In genomic region chr11:95923441-95923729, GRCh38 we compare ENCODE assay signal across 9 cellular contexts. TPM values are rescaled to one million over a fixed set of nuclear protein-coding genes. Genes with fewer than 3 reads are reported as not detected.
DNase-seq lines count a peak whose midpoint lies in the region; ATAC-seq, FAIRE-seq and TF ChIP-seq lines count a peak whose summit lies in the region.
"Had no signal": no experiment of that assay in that cellular context is flagged by ENCODE, and none has a peak within 500 bp of the region (broad histone marks: within the 10 kb centered on the region; RNA-seq: fewer than 3 reads in every experiment).

No MANE protein-coding gene starts in this region.

- peak overlapping the region; percentile 75 for H3K4me3 ChIP-seq in GM23338
- H3K4me3 ChIP-seq in SJSA1 = peak overlapping the region; percentile 80
- H3K4me3 ChIP-seq in fibroblast of mammary gland (ENCODE audit: control insufficient read depth, low read depth, low read length) = peak overlapping the region; percentile 90
- peak overlapping the region; percentile 75 to 97 (median 87) for H3K4me3 ChIP-seq in gastrocnemius medialis

- H3K79me2 ChIP-seq in GM23338 (replicated peaks; ENCODE audit: insufficient read depth) = peaks cover 51% of the 10 kb centered on the region

- H3F3A ChIP-seq in GM23338 (replicated peaks; ENCODE audit: low read depth) = no peaks in the 10 kb centered on the region; the same call in 1 of the 2 replicates

- H3K9me3 Mint-ChIP-seq in GM23338 = no peaks in the 10 kb centered on the region

- no peaks in the 10 kb centered on the region for H4K20me1 ChIP-seq in GM23338 (replicated peaks; ENCODE audit: insufficient read depth)

- peak overlapping the region; percentile 83 for H2AFZ ChIP-seq in GM23338

- intact Hi-C loops in gastrocnemius medialis (cut with DNase I; ENCODE audit: low total_unique reads) = loop anchor here (5.0 to 10.0 kb wide), 3 partner anchors 131 to 461 kb away; partner anchors contain the start of genes CCDC82, CEP57 and MAML2

- H3K9me3 ChIP-seq in SJSA1 (replicated peaks) = no peaks in the 10 kb centered on the region
- no peaks in the 10 kb centered on the region for H3K9me3 ChIP-seq in gastrocnemius medialis

- H3K27ac Mint-ChIP-seq in GM23338 = peak overlapping the region; percentile 100

- peaks cover 7% of the 10 kb centered on the region for H3K27me3 Mint-ChIP-seq in GM23338 (ENCODE audit: insufficient read depth, low read depth, poor library complexity)

- DNase-seq in GM23338 (ENCODE audit: low spot score) = no peak
- no peak for DNase-seq in SJSA1 (ENCODE audit: low read depth in 1 of 2, low spot score in 2 of 2)
- no peak for DNase-seq in fibroblast of mammary gland (ENCODE audit: low read depth)
- no peak for DNase-seq in gastrocnemius medialis
- no peak for DNase-seq in SK-N-DZ (ENCODE audit: low spot score)
- no peak for DNase-seq in GM12892 (ENCODE audit: insufficient read length)

- peaks cover 22% of the 10 kb centered on the region for H3K4me1 Mint-ChIP-seq in GM23338

- peaks cover 20% of the 10 kb centered on the region for H3K4me1 ChIP-seq in GM23338 (ENCODE audit: insufficient read depth)
- peaks cover 25% of the 10 kb centered on the region for H3K4me1 ChIP-seq in SJSA1 (replicated peaks)
- H3K4me1 ChIP-seq in gastrocnemius medialis = peaks cover 10 to 18% of the 10 kb centered on the region in 2 donors

- H3K27ac ChIP-seq in GM23338 (ENCODE audit: low read depth) = peak overlapping the region; percentile 96
- H3K27ac ChIP-seq in SJSA1 = peak overlapping the region; percentile 90
- H3K27ac ChIP-seq in gastrocnemius medialis = peak overlapping the region; percentile 91 to 93 (median 92)

- TF ChIP-seq POLR2A in gastrocnemius medialis (IDR thresholded peaks at IDR 0.05) (no peak), GM12892 (IDR thresholded peaks at IDR 0.05; ENCODE audit: low read depth, low read length) (no peak)

- in situ Hi-C loops in gastrocnemius medialis (cut with MboI; ENCODE audit: low sequenced_read_pairs in 4 of 4) = no loop called here

- no peaks in the 10 kb centered on the region for H3K27me3 ChIP-seq in GM23338 (ENCODE audit: insufficient read depth)
- no peaks in the 10 kb centered on the region for H3K27me3 ChIP-seq in SJSA1 (replicated peaks)
- H3K27me3 ChIP-seq in gastrocnemius medialis = no peaks in the 10 kb centered on the region

- no peak for FAIRE-seq in GM12892 (lab: Jason Lieb, UNC)
- FAIRE-seq: TTC549 had no signal

- H3K36me3 ChIP-seq in GM23338 (ENCODE audit: insufficient read depth) (no peaks in the 10 kb centered on the region), SJSA1 (peaks cover 4% of the 10 kb centered on the region; the same call in 1 of the 2 replicates), gastrocnemius medialis (no peaks in the 10 kb centered on the region)

- H3K4me3 Mint-ChIP-seq in GM23338 = peak overlapping the region; percentile 99

- no peaks in the 10 kb centered on the region; the same call in 1 of the 3 replicates for H3K36me3 Mint-ChIP-seq in GM23338 (ENCODE audit: low read depth)

- TF ChIP-seq CTCF in GM23338 (conservative IDR thresholded peaks at IDR 0.05; ENCODE audit: low read depth in 2 of 2) (no peak), fibroblast of mammary gland (conservative IDR thresholded peaks at IDR 0.05; ENCODE audit: control insufficient read depth, insufficient read depth, low read depth, low read length) (no peak), gastrocnemius medialis (IDR thresholded peaks at IDR 0.05 in 4 of 5, conservative IDR thresholded peaks at IDR 0.05 in 1 of 5) (no peak)

- no peaks in the 10 kb centered on the region for H3K9me2 ChIP-seq in GM23338 (ENCODE audit: insufficient read depth)

- ATAC-seq in GM23338 (no peak), gastrocnemius medialis (no peak), HG03521 (IDR thresholded peaks at IDR 0.05; ENCODE audit: unreplicated experiment) (no peak), GM21390 (IDR thresholded peaks at IDR 0.05; ENCODE audit: unreplicated experiment) (no peak)

- H3K4me2 ChIP-seq in GM23338 = peak overlapping the region; percentile 90

TF ChIP-seq in GM23338, 12 proteins besides CTCF, POLR2A, EP300 and RAD21 (continues in another document):
- TF ChIP-seq EZH2phosphoT487 (IDR thresholded peaks at IDR 0.05; ENCODE audit: unreplicated experiment) (no peak), STAT1 (IDR thresholded peaks at IDR 0.05; ENCODE audit: unreplicated experiment) (no peak), JUNB (IDR thresholded peaks at IDR 0.05; ENCODE audit: unreplicated experiment) (no peak), ZNF462 (CRISPR knock-in tag; IDR thresholded peaks at IDR 0.05) (no peak)

RNA-seq across cellular contexts. Expression of gene MTMR2, which starts 0.5 kb away (rescaled TPM):
- 52.6 and 57.4 TPM in 2 replicates for total RNA-seq in GM23338 (2014; rRNA removed; shearing (Covaris generic))
- polyA plus RNA-seq in GM23338 (2016; fragmentation: Nextera tagmentation; extraction: Ambion mirVana) = 18.8 and 26.6 TPM in 2 replicates
- 22.5 and 44.2 TPM in 2 replicates for total RNA-seq in SJSA1 (2014; rRNA removed; shearing (Covaris generic))
- total RNA-seq in gastrocnemius medialis = 1 to 10 TPM; 4.0 to 5.3 (median 4.5) TPM
- 22.1 and 23.0 TPM in 2 replicates for polyA plus RNA-seq in SK-N-DZ (2014; cell fraction: cytosol; rRNA removed)
- polyA plus RNA-seq in SK-N-DZ (2014; cell fraction: nucleus; rRNA removed) = 10.2 and 14.9 TPM in 2 replicates
- polyA plus RNA-seq in GM12892 (2012; ENCODE audit: missing spikeins) = 19.3 TPM
